13 cellular contexts compared by ENCODE assay signal in genomic region chr4:25351777-25352421, GRCh38. TPM values are rescaled to one million over a fixed set of nuclear protein-coding genes. Genes with fewer than 3 reads are reported as not detected.
A peak's percentile ranks its signal among the peaks of the same experiment; 100 is the strongest.
DNase-seq lines count a peak whose midpoint lies in the region; ATAC-seq and TF ChIP-seq lines count a peak whose summit lies in the region.
"Had no signal": no experiment of that assay in that cellular context is flagged by ENCODE, and none has a peak within 500 bp of the region (broad histone marks: within the 10 kb centered on the region; RNA-seq: fewer than 3 reads in every experiment).

No MANE protein-coding gene starts in this region.

- H3K36me3 Mint-ChIP-seq in chondrocyte (ENCODE audit: low read depth) (no peaks in the 10 kb centered on the region), natural killer cell (no peaks in the 10 kb centered on the region)

- peak; percentile 55 for DNase-seq in Daoy (ENCODE audit: low read depth)
- DNase-seq in NCI-H226, result peak; percentile 72
- no peak for DNase-seq in chondrocyte (ENCODE audit: low spot score)
- DNase-seq in kidney glomerular epithelial cell (lab: John Stamatoyannopoulos, UW), result peak; percentile 68
- no peak for DNase-seq in COLO668 (lab: John Stamatoyannopoulos, UW; ENCODE audit: unreplicated experiment)
- DNase-seq in thyroid gland, result no peak
- DNase-seq in MV-4-11 (lab: John Stamatoyannopoulos, UW), result no peak
- DNase-seq in natural killer cell, result no peak
- DNase-seq: activated T-cell treated with anti-CD3 and anti-CD28 coated beads, Interleukin-2, amount 50 U/mL, for 1 hour; anterior cingulate cortex; stimulated activated CD4-positive, alpha-beta T cell treated with anti-CD3 and anti-CD28 coated beads, Interleukin-4, amount 100 ng/mL, for 24 hours; stimulated activated naive CD4-positive, alpha-beta T cell had no signal

- TF ChIP-seq CTCF in chondrocyte (IDR thresholded peaks at IDR 0.05) (no peak), thyroid gland (IDR thresholded peaks at IDR 0.05) (no peak), natural killer cell (IDR thresholded peaks at IDR 0.05) (no peak)

- intact Hi-C loops in thyroid gland (cut with DNase I), result no loop called here
- intact Hi-C loops in natural killer cell (cut with micrococcal nuclease), result no loop called here

- H3K9me3 Mint-ChIP-seq in chondrocyte (ENCODE audit: low read depth) (no peaks in the 10 kb centered on the region), natural killer cell (no peaks in the 10 kb centered on the region)
- H3K9me3 Mint-ChIP-seq: T-helper 1 cell treated with Interleukin-12 subunit alpha and Interleukin-12 subunit beta and Interleukin-4 antibody, amounts not matched to agents 30 μg/mL and 1 μg/mL, for 36 hours had no signal

- H3K27ac Mint-ChIP-seq in chondrocyte (ENCODE audit: unreplicated experiment) (peak overlapping the region; percentile 69), natural killer cell (no peak overlapping the region)
- H3K27ac Mint-ChIP-seq: T-helper 1 cell treated with Interleukin-12 subunit alpha and Interleukin-12 subunit beta and Interleukin-4 antibody, amounts not matched to agents 30 μg/mL and 1 μg/mL, for 36 hours had no signal

- H3K4me3 ChIP-seq in thyroid gland (replicated peaks in 1 of 3), result no peak overlapping the region

- H3K4me3 Mint-ChIP-seq in chondrocyte (ENCODE audit: unreplicated experiment), result no peak overlapping the region
- H3K4me3 Mint-ChIP-seq in natural killer cell, result no peak overlapping the region
- H3K4me3 Mint-ChIP-seq: T-helper 1 cell treated with Interleukin-12 subunit alpha and Interleukin-12 subunit beta and Interleukin-4 antibody, amounts not matched to agents 30 μg/mL and 1 μg/mL, for 36 hours had no signal

- no peaks in the 10 kb centered on the region for H3K27me3 ChIP-seq in thyroid gland

- H3K9me3 ChIP-seq in thyroid gland, result no peaks in the 10 kb centered on the region

- no peak for TF ChIP-seq POLR2A in thyroid gland (IDR thresholded peaks at IDR 0.05)

- no peak overlapping the region for H3K27ac ChIP-seq in thyroid gland

- ATAC-seq in natural killer cell, result no peak

- peaks cover 9% of the 10 kb centered on the region for H3K4me1 Mint-ChIP-seq in chondrocyte (ENCODE audit: low read depth)
- H3K4me1 Mint-ChIP-seq in natural killer cell, result no peaks in the 10 kb centered on the region

- H3K4me1 ChIP-seq in thyroid gland, result no peaks in the 10 kb centered on the region

- WGBS in thyroid gland, 2 donors, result 85 to 88% methylated on average over 4 of the region's 4 CpGs

- no peaks in the 10 kb centered on the region for H3K36me3 ChIP-seq in thyroid gland

- no peaks in the 10 kb centered on the region for H3K27me3 Mint-ChIP-seq in chondrocyte (ENCODE audit: low read depth)
- H3K27me3 Mint-ChIP-seq in natural killer cell (ENCODE audit: low read depth in 2 of 2), result no peaks in the 10 kb centered on the region

RNA-seq across cellular contexts. Expression of gene ANAPC4, which starts 25.2 kb away (rescaled TPM):
- 23.3 and 37.7 TPM in 2 replicates for total RNA-seq in Daoy (2014; rRNA removed; shearing (Covaris generic))
- total RNA-seq in chondrocyte, result 17.7 to 23.3 TPM (median 17.7 TPM) in 3 replicates
- total RNA-seq in thyroid gland, result 10 to 100 TPM; 30.0 to 68.4 (median 32.6) TPM
- total RNA-seq in natural killer cell, result 10 to 100 TPM; 42.0 to 51.3 (median 49.5) TPM

RNA-seq across cellular contexts. Expression of gene ZCCHC4, which starts 39.3 kb away (rescaled TPM):
- 16.9 and 20.0 TPM in 2 replicates for total RNA-seq in Daoy (2014; rRNA removed; shearing (Covaris generic))
- 6.0 to 8.6 TPM (median 7.0 TPM) in 3 replicates for total RNA-seq in chondrocyte
- 10 to 100 TPM in 3 of 4 donors, 1 to 10 TPM in 1; 9.3 to 19.5 (median 13.4) TPM for total RNA-seq in thyroid gland
- total RNA-seq in natural killer cell, result 10 to 100 TPM in 2 of 3 donors, 1 to 10 TPM in 1; 9.4 to 12.0 (median 10.9) TPM

Comparison
In these comparisons a context has a peak if more than half of its experiments do, and no peak if none do; other contexts are left out.
1. DNase-seq: peak in Daoy (single experiment), NCI-H226 (single experiment) and kidney glomerular epithelial cell (single experiment); none in chondrocyte (single experiment), COLO668 (single experiment), thyroid gland (0 of 2), MV-4-11 (single experiment) and natural killer cell (single experiment).